8 cellular contexts compared by ENCODE assay signal in the genomic region with DNA sequence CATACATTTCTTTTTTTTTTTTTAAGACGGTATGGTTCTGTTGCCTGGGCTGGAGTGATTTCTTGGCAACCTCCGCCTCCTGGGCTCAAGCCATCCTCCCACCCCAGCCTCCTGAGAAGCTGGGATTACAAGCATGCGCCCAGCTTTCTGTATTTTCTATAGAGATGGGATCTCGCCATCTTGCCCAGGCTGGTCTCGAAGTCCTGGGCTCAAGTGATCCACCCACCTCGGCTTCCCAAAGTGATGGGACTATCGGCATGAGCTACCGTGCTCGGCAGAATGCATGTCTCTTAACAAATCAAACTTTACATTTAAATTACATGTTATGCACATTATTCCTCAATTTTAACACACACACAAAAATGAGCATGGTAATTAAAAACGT. TPM values are rescaled to one million over a fixed set of nuclear protein-coding genes. Genes with fewer than 3 reads are reported as not detected.
DNase-seq lines count a peak whose midpoint lies in the region; ATAC-seq and TF ChIP-seq lines count a peak whose summit lies in the region.

No MANE protein-coding gene starts in this region.

- TF ChIP-seq CTCF in fibroblast of pulmonary artery (IDR thresholded peaks at IDR 0.05; ENCODE audit: low read length, missing control alignments) (no peak), smooth muscle cell (IDR thresholded peaks at IDR 0.05; ENCODE audit: borderline replicate concordance, insufficient read depth, poor library complexity, severe bottlenecking) (no peak)

- POLR2A ChIA-PET in activated CD4-positive, alpha-beta T cell treated with anti-CD3 and anti-CD28 coated beads, Interleukin-2, amount 10 ng/mL, durations not matched to agents 7 days and 5 days (lab: Charles Lee), result no interaction called here

- ATAC-seq in T-helper 17 cell, result no peak

- H3K27me3 ChIP-seq in smooth muscle cell (ENCODE audit: low read depth), result no peaks in the 10 kb centered on the region

- H2AFZ ChIP-seq in smooth muscle cell (ENCODE audit: low read depth), result no peak overlapping the region

- no peaks in the 10 kb centered on the region for H3K36me3 ChIP-seq in smooth muscle cell (ENCODE audit: low read depth)

- H3K4me3 ChIP-seq in fibroblast of pulmonary artery (replicated peaks; ENCODE audit: low read depth, low read length) (peak overlapping the region; percentile 97), smooth muscle cell (peak overlapping the region; percentile 87)

- H3K27ac ChIP-seq in smooth muscle cell (ENCODE audit: low read depth), result no peak overlapping the region

- peak overlapping the region; percentile 98 for H3K4me2 ChIP-seq in smooth muscle cell

- peaks cover 61% of the 10 kb centered on the region for H3K79me2 ChIP-seq in smooth muscle cell (ENCODE audit: low read depth)

- H3K4me3 Mint-ChIP-seq in activated CD4-positive, alpha-beta T cell treated with anti-CD3 and anti-CD28 coated beads, Interleukin-2, amount 10 ng/mL, durations not matched to agents 7 days and 5 days, result peak overlapping the region; percentile 93
- peak overlapping the region; percentile 55 for H3K4me3 Mint-ChIP-seq in T-helper 17 cell

- H3K9me3 Mint-ChIP-seq in activated CD4-positive, alpha-beta T cell treated with anti-CD3 and anti-CD28 coated beads, Interleukin-2, amount 10 ng/mL, durations not matched to agents 7 days and 5 days, result no peaks in the 10 kb centered on the region

- no peak for DNase-seq in activated CD4-positive, alpha-beta T cell treated with anti-CD3 and anti-CD28 coated beads, Interleukin-2, amount 10 ng/mL, durations not matched to agents 7 days and 5 days
- DNase-seq in activated CD4-positive, alpha-beta T cell treated with anti-CD3 and anti-CD28 coated beads for 1 hour, result no peak
- DNase-seq in T-helper 17 cell, result no peak
- DNase-seq in fibroblast of pulmonary artery (ENCODE audit: low read depth), result no peak
- DNase-seq in smooth muscle cell (lab: John Stamatoyannopoulos, UW; ENCODE audit: unreplicated experiment), result no peak
- DNase-seq in AG08395 (ENCODE audit: low spot score), result no peak
- DNase-seq in NCI-H1417 treated with DMSO at 0.1 percent for 48 hours (lab: John Stamatoyannopoulos, UW), result no peak
- no peak for DNase-seq in stimulated activated CD4-positive, alpha-beta T cell treated with anti-CD3 and anti-CD28 coated beads, Interleukin-15, amount 100 ng/mL, for 24 hours

- no peaks in the 10 kb centered on the region for H3F3A ChIP-seq in smooth muscle cell (ENCODE audit: low read depth)

- H3K27me3 Mint-ChIP-seq in activated CD4-positive, alpha-beta T cell treated with anti-CD3 and anti-CD28 coated beads, Interleukin-2, amount 10 ng/mL, durations not matched to agents 7 days and 5 days, result no peaks in the 10 kb centered on the region
- H3K27me3 Mint-ChIP-seq in T-helper 17 cell, result no peaks in the 10 kb centered on the region

- 98% methylated on average over 10 of the region's 10 CpGs for WGBS in smooth muscle cell (ENCODE audit: low lambda C conversion rate)

- peaks cover 30% of the 10 kb centered on the region for H3K4me1 Mint-ChIP-seq in activated CD4-positive, alpha-beta T cell treated with anti-CD3 and anti-CD28 coated beads, Interleukin-2, amount 10 ng/mL, durations not matched to agents 7 days and 5 days
- H3K4me1 Mint-ChIP-seq in T-helper 17 cell, result peaks cover 11% of the 10 kb centered on the region

- peak overlapping the region; percentile 75 for H3K9ac ChIP-seq in smooth muscle cell (ENCODE audit: low read depth)

- H3K36me3 Mint-ChIP-seq in activated CD4-positive, alpha-beta T cell treated with anti-CD3 and anti-CD28 coated beads, Interleukin-2, amount 10 ng/mL, durations not matched to agents 7 days and 5 days (ENCODE audit: low read depth), result peaks cover 28% of the 10 kb centered on the region
- H3K36me3 Mint-ChIP-seq in T-helper 17 cell (ENCODE audit: low read depth), result no peaks in the 10 kb centered on the region

- CTCF ChIA-PET in activated CD4-positive, alpha-beta T cell treated with anti-CD3 and anti-CD28 coated beads, Interleukin-2, amount 10 ng/mL, durations not matched to agents 7 days and 5 days (lab: Charles Lee), result interaction anchor here (1.3 kb wide), 1 partner anchor 37 kb away, joined by 3 read pairs; no protein-coding TSS in a partner anchor

- H3K27ac Mint-ChIP-seq in activated CD4-positive, alpha-beta T cell treated with anti-CD3 and anti-CD28 coated beads, Interleukin-2, amount 10 ng/mL, durations not matched to agents 7 days and 5 days, result peak overlapping the region; percentile 97
- peak overlapping the region; percentile 94 for H3K27ac Mint-ChIP-seq in T-helper 17 cell

- peaks cover 40% of the 10 kb centered on the region for H4K20me1 ChIP-seq in smooth muscle cell (ENCODE audit: low read depth)

- H3K4me1 ChIP-seq in smooth muscle cell (ENCODE audit: low read depth), result peaks cover 9% of the 10 kb centered on the region

- H3K9me3 ChIP-seq in T-helper 17 cell (ENCODE audit: control insufficient read depth, low read length, poor library complexity, severe bottlenecking), result no peaks in the 10 kb centered on the region
- no peaks in the 10 kb centered on the region for H3K9me3 ChIP-seq in smooth muscle cell (replicated peaks; ENCODE audit: low read depth)

RNA-seq across cellular contexts. Expression of gene NDUFA13, which starts 1.2 kb away (rescaled TPM):
- 100 to 1,000 TPM; 314 to 363 TPM for total RNA-seq in activated CD4-positive, alpha-beta T cell treated with anti-CD3 and anti-CD28 coated beads, Interleukin-2, amount 10 ng/mL, durations not matched to agents 7 days and 5 days
- total RNA-seq in T-helper 17 cell, result 100 to 1,000 TPM; 175 to 195 TPM
- total RNA-seq in smooth muscle cell, result 42.3 and 51.8 TPM in 2 replicates
- polyA plus RNA-seq in smooth muscle cell, result 559 and 575 TPM in 2 replicates

RNA-seq across cellular contexts. Expression of gene TSSK6, which starts 1.9 kb away (rescaled TPM):
- total RNA-seq in activated CD4-positive, alpha-beta T cell treated with anti-CD3 and anti-CD28 coated beads, Interleukin-2, amount 10 ng/mL, durations not matched to agents 7 days and 5 days, result 1 to 10 TPM; 3.7 to 4.4 TPM
- 1 to 10 TPM; 3.8 to 3.9 TPM for total RNA-seq in T-helper 17 cell
- total RNA-seq in smooth muscle cell, result 1.3 and 5.4 TPM in 2 replicates
- polyA plus RNA-seq in smooth muscle cell, result 0.31 and 0.49 TPM in 2 replicates

RNA-seq across cellular contexts. Expression of gene YJEFN3, which starts 11.5 kb away (rescaled TPM):
- 10 to 100 TPM; 12.8 to 13.2 TPM for total RNA-seq in activated CD4-positive, alpha-beta T cell treated with anti-CD3 and anti-CD28 coated beads, Interleukin-2, amount 10 ng/mL, durations not matched to agents 7 days and 5 days
- total RNA-seq in T-helper 17 cell, result 1 to 10 TPM; 3.0 to 6.1 TPM
- 2.2 TPM in 2 replicates for total RNA-seq in smooth muscle cell
- polyA plus RNA-seq in smooth muscle cell, result 5.8 and 11.1 TPM in 2 replicates

RNA-seq across cellular contexts. Expression of gene CILP2, which starts 20.8 kb away (rescaled TPM):
- under 1 TPM in 1 of 2 experiments, not detected in 1; 0.25 TPM for total RNA-seq in activated CD4-positive, alpha-beta T cell treated with anti-CD3 and anti-CD28 coated beads, Interleukin-2, amount 10 ng/mL, durations not matched to agents 7 days and 5 days
- under 1 TPM; 0.73 to 0.99 TPM for total RNA-seq in T-helper 17 cell
- 27.2 and 31.0 TPM in 2 replicates for total RNA-seq in smooth muscle cell
- 62.2 and 95.0 TPM in 2 replicates for polyA plus RNA-seq in smooth muscle cell
